Comparison of ENCODE assay signal across 8 cellular contexts in the genomic region with DNA sequence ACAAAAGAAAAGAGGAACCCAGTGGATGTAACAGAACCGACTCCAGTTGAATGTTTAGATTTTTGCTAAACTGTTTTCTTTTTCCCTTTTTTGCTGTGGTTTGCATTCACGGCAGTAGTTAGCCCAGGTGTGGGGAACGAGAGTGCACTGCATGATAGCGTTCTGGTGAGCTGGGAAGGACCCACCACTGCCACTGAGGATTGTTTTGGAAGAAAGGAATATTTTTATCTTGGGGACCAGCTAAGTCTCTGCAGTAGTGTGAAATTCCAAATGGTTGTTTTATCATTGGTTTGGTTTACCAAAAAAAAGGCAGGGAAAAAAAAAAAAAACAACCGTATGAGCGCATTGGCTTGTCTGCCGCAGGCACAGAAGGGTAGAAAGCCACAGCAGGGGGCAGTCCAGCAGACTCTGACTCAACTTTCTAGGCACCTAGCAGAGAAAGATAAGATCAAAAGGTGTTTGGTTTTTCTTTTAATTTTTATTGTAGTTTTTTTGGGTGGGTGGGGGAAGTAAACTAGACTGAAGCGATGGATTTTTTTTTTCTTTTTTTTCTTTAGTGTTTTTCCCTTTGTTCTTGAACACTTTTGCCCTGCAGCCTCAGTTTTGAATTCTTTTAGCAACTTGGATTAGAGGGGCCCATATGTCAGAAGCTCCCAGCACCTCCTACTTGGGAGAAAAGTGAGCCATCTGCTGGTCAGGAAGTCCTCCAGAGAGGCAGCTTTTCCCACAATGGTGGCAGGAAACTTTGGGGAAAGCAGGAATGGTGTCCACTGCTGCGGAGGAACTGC.
DNase-seq lines count a peak whose midpoint lies in the region; ATAC-seq lines count a peak whose summit lies in the region.

No MANE protein-coding gene starts in this region.

- H3K4me3 ChIP-seq in HUES48 (ENCODE audit: low read depth, low read length), result no peak overlapping the region

- no peak overlapping the region for H3K4me3 Mint-ChIP-seq in effector memory CD8-positive, alpha-beta T cell

- ATAC-seq in effector memory CD8-positive, alpha-beta T cell (replicated peaks), result peak; percentile 49
- ATAC-seq in HG03159 (IDR thresholded peaks at IDR 0.05; ENCODE audit: unreplicated experiment), result no peak
- no peak for ATAC-seq in HG03025 (IDR thresholded peaks at IDR 0.05; ENCODE audit: low FRiP score, unreplicated experiment)

- H3K27ac Mint-ChIP-seq in effector memory CD8-positive, alpha-beta T cell, result peak overlapping the region; percentile 62 to 80

- peak; percentile 50 for DNase-seq in AG08395 (ENCODE audit: low spot score)
- peak; percentile 64 to 69 for DNase-seq in activated CD4-positive, alpha-beta T cell treated with anti-CD3 and anti-CD28 coated beads for 4 hours
- DNase-seq in effector memory CD8-positive, alpha-beta T cell, result peak in 2 of 3 experiments; percentile 22 to 24
- peak; percentile 43 for DNase-seq in pons (ENCODE audit: low spot score)
- DNase-seq in COLO829 (ENCODE audit: low spot score), result no peak

- no peaks in the 10 kb centered on the region for H3K9me3 ChIP-seq in HUES48 (ENCODE audit: control insufficient read depth, insufficient read depth, low read length)

- peak overlapping the region; percentile 71 for H3K27ac ChIP-seq in HUES48 (ENCODE audit: low read depth, low read length)

- H3K36me3 ChIP-seq in HUES48 (ENCODE audit: control insufficient read depth, insufficient read depth, low read length), result peaks cover 42% of the 10 kb centered on the region

- peaks cover 22% of the 10 kb centered on the region for H3K36me3 Mint-ChIP-seq in effector memory CD8-positive, alpha-beta T cell (ENCODE audit: insufficient read depth)

- no peaks in the 10 kb centered on the region for H3K9me3 Mint-ChIP-seq in effector memory CD8-positive, alpha-beta T cell

- peaks cover 11% of the 10 kb centered on the region for H3K4me1 ChIP-seq in HUES48 (ENCODE audit: control insufficient read depth, insufficient read depth, low read length)

- H3K27me3 ChIP-seq in HUES48 (ENCODE audit: control insufficient read depth, insufficient read depth, low read length), result no peaks in the 10 kb centered on the region

- no peaks in the 10 kb centered on the region for H3K27me3 Mint-ChIP-seq in effector memory CD8-positive, alpha-beta T cell

- H3K9ac ChIP-seq in HUES48 (ENCODE audit: low read depth, low read length), result no peak overlapping the region

- peaks cover 29 to 32% of the 10 kb centered on the region in 2 donors for H3K4me1 Mint-ChIP-seq in effector memory CD8-positive, alpha-beta T cell (ENCODE audit: low read depth in 2 of 2)
